In the genomic region with DNA sequence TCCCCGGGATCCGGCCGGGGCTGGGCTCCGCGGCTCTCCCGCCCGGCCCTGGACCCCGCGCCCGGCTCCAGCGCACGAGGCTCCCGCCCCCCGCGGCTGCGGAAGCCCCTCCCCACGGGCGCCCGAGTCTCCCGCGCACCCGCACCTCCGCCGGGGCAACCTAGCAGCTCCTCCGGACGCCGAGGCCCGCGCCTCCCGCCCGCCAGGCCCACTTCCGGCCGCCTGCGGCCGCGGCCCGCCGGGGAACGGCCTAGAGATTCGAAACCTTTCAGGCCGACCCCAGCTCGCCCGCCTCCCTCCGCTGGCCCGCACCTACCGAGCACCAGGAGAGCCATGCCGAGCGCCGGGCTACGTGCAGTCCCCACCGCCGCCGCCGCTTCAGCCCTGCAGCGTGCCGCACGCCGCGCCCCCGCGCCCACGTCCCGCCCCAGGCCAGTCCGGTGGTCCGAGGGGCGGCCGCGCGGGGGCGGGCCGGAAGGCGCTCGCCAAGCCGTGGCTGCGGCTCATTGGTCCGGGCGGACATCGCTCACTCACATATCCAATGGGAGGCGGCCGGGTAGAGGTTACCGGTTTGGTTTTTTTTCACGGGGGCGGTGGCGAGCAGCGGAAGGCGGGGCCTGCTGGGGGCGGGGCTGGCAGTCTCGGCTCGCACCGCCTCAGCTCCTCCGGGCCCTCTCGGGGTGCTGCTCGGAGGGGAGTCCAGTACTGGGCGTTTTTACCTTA, we compare ENCODE assay signal across 8 cellular contexts. TPM values are rescaled to one million over a fixed set of nuclear protein-coding genes. Genes with fewer than 3 reads are reported as not detected.
DNase-seq lines count a peak whose midpoint lies in the region; ATAC-seq, FAIRE-seq and TF ChIP-seq lines count a peak whose summit lies in the region.

A gene with protein sequence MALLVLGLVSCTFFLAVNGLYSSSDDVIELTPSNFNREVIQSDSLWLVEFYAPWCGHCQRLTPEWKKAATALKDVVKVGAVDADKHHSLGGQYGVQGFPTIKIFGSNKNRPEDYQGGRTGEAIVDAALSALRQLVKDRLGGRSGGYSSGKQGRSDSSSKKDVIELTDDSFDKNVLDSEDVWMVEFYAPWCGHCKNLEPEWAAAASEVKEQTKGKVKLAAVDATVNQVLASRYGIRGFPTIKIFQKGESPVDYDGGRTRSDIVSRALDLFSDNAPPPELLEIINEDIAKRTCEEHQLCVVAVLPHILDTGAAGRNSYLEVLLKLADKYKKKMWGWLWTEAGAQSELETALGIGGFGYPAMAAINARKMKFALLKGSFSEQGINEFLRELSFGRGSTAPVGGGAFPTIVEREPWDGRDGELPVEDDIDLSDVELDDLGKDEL (minus strand): TSS at position 424 of the 723 bp plus-strand sequence. CDS start 89 bp downstream, at position 335.

- no peaks in the 10 kb centered on the region for H3K9me3 ChIP-seq in OCI-LY1 (ENCODE audit: low read length)

- H3K9me2 ChIP-seq in OCI-LY1 (ENCODE audit: low read depth, low read length): no peaks in the 10 kb centered on the region

- H3K36me3 ChIP-seq in OCI-LY1 (ENCODE audit: insufficient read depth, low read length): peaks cover 21% of the 10 kb centered on the region

- peak; percentile 88 for ATAC-seq in GM21526 (IDR thresholded peaks at IDR 0.05; ENCODE audit: low FRiP score, unreplicated experiment)

- H2AFZ ChIP-seq in OCI-LY1 (ENCODE audit: low read length): peak within 1 kb of the TSS; percentile 85; the same call in 1 of the 2 replicates

- no peak for FAIRE-seq in D721Med (lab: Jason Lieb, UNC)

- H3K4me2 ChIP-seq in OCI-LY1 (ENCODE audit: low read length): peak within 1 kb of the TSS; percentile 98

- H3K27me3 ChIP-seq in OCI-LY1 (ENCODE audit: insufficient read depth, low read length): no peaks in the 10 kb centered on the region

- no peaks in the 10 kb centered on the region for H3F3A ChIP-seq in OCI-LY1 (ENCODE audit: insufficient read depth, low read length)

- DNase-seq in D721Med (ENCODE audit: insufficient read length, low spot score) (peak; percentile 85), HuH-7 (ENCODE audit: low spot score) (peak; percentile 93), midbrain (lab: John Stamatoyannopoulos, UW) (peak; percentile 95)
- peak; percentile 92 for DNase-seq in activated CD8-positive, alpha-beta memory T cell treated with anti-CD3 and anti-CD28 coated beads, Interleukin-2, amount 50 U/mL, for 4 hours
- DNase-seq in stimulated activated CD8-positive, alpha-beta memory T cell treated with anti-CD3 and anti-CD28 coated beads, Interleukin-15, amount 100 ng/mL, for 48 hours (ENCODE audit: low read depth in 2 of 2): peak; percentile 91 to 94

- H3K4me1 ChIP-seq in OCI-LY1 (ENCODE audit: insufficient read depth, low read length, severe bottlenecking): peaks cover 34% of the 10 kb centered on the region

- H4K20me1 ChIP-seq in OCI-LY1 (ENCODE audit: insufficient read depth, low read length): no peaks in the 10 kb centered on the region

- peak within 1 kb of the TSS; percentile 96 for H3K9ac ChIP-seq in OCI-LY1 (ENCODE audit: low read length)

- in situ Hi-C loops in endometrial microvascular endothelial cells (cut with HindIII; ENCODE audit: inconsistent ontology term, low pct_unique_long_range_greater_than_20kb, low sequenced_read_pairs): no loop called here

- H3K4me3 ChIP-seq in OCI-LY1 (ENCODE audit: low read depth, low read length, poor library complexity, severe bottlenecking): peak within 1 kb of the TSS; percentile 76

- H3K27ac ChIP-seq in OCI-LY1 (ENCODE audit: low read depth, low read length, poor library complexity, severe bottlenecking): peak within 1 kb of the TSS; percentile 56

- peaks cover 49% of the 10 kb centered on the region for H3K79me2 ChIP-seq in OCI-LY1 (ENCODE audit: insufficient read depth, low read length)

- TF ChIP-seq CTCF in D721Med (IDR thresholded peaks at IDR 0.05; ENCODE audit: insufficient read depth, missing control alignments) (no peak), OCI-LY1 (IDR thresholded peaks at IDR 0.05; ENCODE audit: low read length) (no peak)

RNA-seq across cellular contexts. Expression of the gene that starts here (rescaled TPM):
- total RNA-seq in endometrial microvascular endothelial cells (ENCODE audit: inconsistent ontology term): 364 TPM

Comparison
In these comparisons a context has a peak if more than half of its experiments do, and no peak if none do; other contexts are left out.
1. Peak in every context shown above with its lines: DNase-seq, ATAC-seq, H3K4me3 ChIP-seq and H3K27ac ChIP-seq.